17 cellular contexts compared by ENCODE assay signal in genomic region chr1:215905493-215906095, GRCh38.
"Had no signal": no experiment of that assay in that cellular context is flagged by ENCODE, and none has a peak within 500 bp of the region (broad histone marks: within the 10 kb centered on the region; RNA-seq: fewer than 3 reads in every experiment).

No MANE protein-coding gene starts in this region.

- H3K4me1 ChIP-seq: body of pancreas, lower lobe of right lung, parathyroid adenoma, sigmoid colon, spleen, upper lobe of right lung had no signal

- H3K9ac ChIP-seq: parathyroid adenoma had no signal

- H3K27me3 ChIP-seq: body of pancreas, sigmoid colon, spleen, upper lobe of right lung had no signal

- DNase-seq: activated CD4-positive, alpha-beta memory T cell treated with anti-CD3 and anti-CD28 coated beads for 36 hours; activated CD4-positive, alpha-beta T cell treated with anti-CD3 and anti-CD28 coated beads for 36 hours; activated gamma-delta T cell treated with Interleukin-2 at 50 U/mL for 16 hours; activated T-cell treated with anti-CD3 and anti-CD28 coated beads for 4 hours; amygdala; body of pancreas; dorsolateral prefrontal cortex; hippocampal formation; lower lobe of right lung; sigmoid colon; spleen; stimulated activated CD4-positive, alpha-beta T cell treated with anti-CD3 and anti-CD28 coated beads, Interleukin-4, amount 100 ng/mL, for 4 hours; upper lobe of right lung had no signal

- H3K27ac ChIP-seq: body of pancreas, dorsolateral prefrontal cortex, lower lobe of right lung, parathyroid adenoma, sigmoid colon, spleen, upper lobe of right lung had no signal

- H3K79me2 ChIP-seq: parathyroid adenoma had no signal

- H3K4me3 ChIP-seq: body of pancreas, dorsolateral prefrontal cortex, lower lobe of right lung, sigmoid colon, spleen, upper lobe of right lung had no signal

- H2AFZ ChIP-seq: parathyroid adenoma had no signal

- ATAC-seq: activated CD4-positive, alpha-beta T cell treated with anti-CD3 and anti-CD28 coated beads for 36 hours; body of pancreas; lower lobe of right lung; natural killer cell treated with Interleukin-12 subunit alpha and Interleukin-12 subunit beta and Interleukin-15 and Interleukin-18, amount 100 ng/mL, for 72 hours; stimulated activated memory B cell treated with anti-CD40 and anti-IgM and Interleukin-4, amounts not matched to agents 10 μg/mL and 1 μg/mL and 100 μg/mL, for 72 hours; upper lobe of right lung; WTC11 had no signal

- H3K9me3 ChIP-seq: body of pancreas, lower lobe of right lung, sigmoid colon, spleen, upper lobe of right lung had no signal

- H3K36me3 ChIP-seq: lower lobe of right lung, sigmoid colon, spleen, upper lobe of right lung had no signal
